In genomic region chr10:31381766-31382316, GRCh38 we compare ENCODE assay signal across 22 cellular contexts.
DNase-seq lines count a peak whose midpoint lies in the region; ATAC-seq, FAIRE-seq and TF ChIP-seq lines count a peak whose summit lies in the region.
"Had no signal": no experiment of that assay in that cellular context is flagged by ENCODE, and none has a peak within 500 bp of the region (broad histone marks: within the 10 kb centered on the region; RNA-seq: fewer than 3 reads in every experiment).

No MANE protein-coding gene starts in this region.

- ATAC-seq in gastrocnemius medialis (no peak), GM19324 (IDR thresholded peaks at IDR 0.05; ENCODE audit: low FRiP score, unreplicated experiment) (no peak)
- ATAC-seq: foreskin keratinocyte, left lobe of liver had no signal

- H3K4me3 ChIP-seq in MM.1S (ENCODE audit: low read length) = no peak overlapping the region
- H3K4me3 ChIP-seq in gastrocnemius medialis = no peak overlapping the region
- H3K4me3 ChIP-seq: ovary, tibial artery had no signal

- peaks cover 34% of the 10 kb centered on the region for H3F3A ChIP-seq in MM.1S (ENCODE audit: insufficient read depth, low read length)

- H3K4me1 ChIP-seq in MM.1S (ENCODE audit: low read length) = peaks cover 20% of the 10 kb centered on the region
- H3K4me1 ChIP-seq in gastrocnemius medialis = peaks cover 34 to 38% of the 10 kb centered on the region in 2 donors
- H3K4me1 ChIP-seq: foreskin keratinocyte had no signal

- no peak for DNase-seq in GM18507 (ENCODE audit: extremely low spot score, insufficient read length, low read depth)
- peak; percentile 86 for DNase-seq in MM.1S
- DNase-seq in chondrocyte (ENCODE audit: low spot score) = no peak
- peak; percentile 25 for DNase-seq in renal cortical epithelial cell (ENCODE audit: low read depth)
- DNase-seq in gastrocnemius medialis = no peak
- no peak for DNase-seq in caudate nucleus (lab: John Stamatoyannopoulos, UW)
- DNase-seq in NCI-H1694 treated with DMSO at 0.1 percent for 48 hours (lab: John Stamatoyannopoulos, UW) = no peak
- DNase-seq: activated CD8-positive, alpha-beta memory T cell treated with anti-CD3 and anti-CD28 coated beads, Interleukin-2, amount 50 U/mL, for 48 hours; activated naive CD4-positive, alpha-beta T cell treated with anti-CD3 and anti-CD28 coated beads, Interleukin-2, amount 50 U/mL, for 16 hours; effector CD4-positive, alpha-beta T cell; foreskin keratinocyte; Kasumi-1; NCI-H187 treated with DMSO at 0.1 percent for 48 hours; NCI-H510A; OCI-M1; ovary; small intestine; T-helper 9 cell had no signal

- H3K36me3 Mint-ChIP-seq in chondrocyte (ENCODE audit: low read depth) = no peaks in the 10 kb centered on the region

- no peaks in the 10 kb centered on the region for H3K27me3 Mint-ChIP-seq in chondrocyte (ENCODE audit: low read depth)
- H3K27me3 Mint-ChIP-seq: B cell had no signal

- H3K9me3 Mint-ChIP-seq in chondrocyte (ENCODE audit: low read depth) = no peaks in the 10 kb centered on the region

- 0 out of 2 replicates have a peak, but pooled peaks cover 3% of the 10 kb centered on the region for H3K79me2 ChIP-seq in MM.1S (ENCODE audit: low read length)

- H3K27me3 ChIP-seq in MM.1S (replicated peaks; ENCODE audit: insufficient read depth, low read length) (no peaks in the 10 kb centered on the region), gastrocnemius medialis (no peaks in the 10 kb centered on the region)
- H3K27me3 ChIP-seq: foreskin keratinocyte, ovary, tibial artery had no signal

- H3K9me3 ChIP-seq in MM.1S (replicated peaks; ENCODE audit: insufficient read depth, low read length) = no peaks in the 10 kb centered on the region
- no peaks in the 10 kb centered on the region for H3K9me3 ChIP-seq in gastrocnemius medialis
- H3K9me3 ChIP-seq: ovary, tibial artery had no signal

- H3K27ac Mint-ChIP-seq in chondrocyte (ENCODE audit: unreplicated experiment) = peak overlapping the region; percentile 78
- H3K27ac Mint-ChIP-seq: B cell had no signal

- FAIRE-seq in GM18507 (lab: Jason Lieb, UNC) = peak; percentile 63

- no peaks in the 10 kb centered on the region for H3K9me2 ChIP-seq in MM.1S (replicated peaks; ENCODE audit: insufficient read depth, low read length)

- in situ Hi-C loops in gastrocnemius medialis (cut with MboI; ENCODE audit: low sequenced_read_pairs in 4 of 4) = no loop called here

- no peak for TF ChIP-seq CTCF in MM.1S (IDR thresholded peaks at IDR 0.05; ENCODE audit: low read length)
- no peak for TF ChIP-seq CTCF in chondrocyte (IDR thresholded peaks at IDR 0.05)
- TF ChIP-seq CTCF in gastrocnemius medialis (IDR thresholded peaks at IDR 0.05 in 4 of 5, conservative IDR thresholded peaks at IDR 0.05 in 1 of 5) = no peak

- peak overlapping the region; percentile 72 for H3K27ac ChIP-seq in MM.1S (ENCODE audit: low read length)
- H3K27ac ChIP-seq in gastrocnemius medialis = no peak overlapping the region
- no peak overlapping the region for H3K27ac ChIP-seq in caudate nucleus (ENCODE audit: low read depth, low read length)
- H3K27ac ChIP-seq: foreskin keratinocyte, ovary, tibial artery had no signal

- no peak overlapping the region for H3K4me3 Mint-ChIP-seq in chondrocyte (ENCODE audit: unreplicated experiment)
- H3K4me3 Mint-ChIP-seq: B cell had no signal

- no peaks in the 10 kb centered on the region for H3K36me3 ChIP-seq in MM.1S (replicated peaks; ENCODE audit: insufficient read depth, low read length)
- H3K36me3 ChIP-seq in gastrocnemius medialis = no peaks in the 10 kb centered on the region
- H3K36me3 ChIP-seq: ovary, tibial artery had no signal

- no peak overlapping the region for H2AFZ ChIP-seq in MM.1S (ENCODE audit: low read length)

- peak overlapping the region; percentile 42 for H3K4me2 ChIP-seq in MM.1S (ENCODE audit: low read depth, low read length)

- no peak for TF ChIP-seq POLR2A in gastrocnemius medialis (IDR thresholded peaks at IDR 0.05)

- H3K9ac ChIP-seq in MM.1S (ENCODE audit: low read length) = peak overlapping the region; percentile 30

- intact Hi-C loops in gastrocnemius medialis (cut with DNase I; ENCODE audit: low total_unique reads) = no loop called here

- peaks cover 38% of the 10 kb centered on the region for H3K4me1 Mint-ChIP-seq in chondrocyte (ENCODE audit: low read depth)

- H4K20me1 ChIP-seq in MM.1S (ENCODE audit: insufficient read depth, low read length) = no peaks in the 10 kb centered on the region

Comparison
In these comparisons a context has a peak if more than half of its experiments do, and no peak if none do; other contexts are left out.
1. DNase-seq: peak in MM.1S (single experiment) and renal cortical epithelial cell (single experiment); none in GM18507 (single experiment), chondrocyte (single experiment), gastrocnemius medialis (0 of 2), caudate nucleus (0 of 61) and NCI-H1694 treated with DMSO at 0.1 percent for 48 hours (single experiment).